Comparison of ENCODE assay signal across 8 cellular contexts in genomic region chr4:26217961-26218676, GRCh38.
A peak's percentile ranks its signal among the peaks of the same experiment; 100 is the strongest.
DNase-seq lines count a peak whose midpoint lies in the region; ATAC-seq and TF ChIP-seq lines count a peak whose summit lies in the region.

No MANE protein-coding gene starts in this region.

- intact Hi-C loops in heart right ventricle (cut with DNase I): no loop called here

- H3K27me3 ChIP-seq in heart right ventricle (peaks cover 0 to 9% (median 5%) of the 10 kb centered on the region in 7 donors), tibial nerve (no peaks in the 10 kb centered on the region)

- no peak for TF ChIP-seq CTCF in heart right ventricle (IDR thresholded peaks at IDR 0.05)
- TF ChIP-seq CTCF in tibial nerve (IDR thresholded peaks at IDR 0.05): no peak

- no peak for TF ChIP-seq POLR2A in tibial nerve (IDR thresholded peaks at IDR 0.05)

- ATAC-seq in GM19463 (IDR thresholded peaks at IDR 0.05; ENCODE audit: unreplicated experiment) (peak; percentile 87), HG03571 (IDR thresholded peaks at IDR 0.05; ENCODE audit: unreplicated experiment) (peak; percentile 76), heart right ventricle (peak in 7 of 8 donors; percentile 51 to 86 (median 75)), HG02970 (IDR thresholded peaks at IDR 0.05; ENCODE audit: low FRiP score, unreplicated experiment) (no peak)

- H3K4me3 ChIP-seq in heart right ventricle: no peak overlapping the region
- peak overlapping the region in 1 of 4 donors; percentile 4 for H3K4me3 ChIP-seq in tibial nerve

- peak in 1 of 2 donors; percentile 51 for TF ChIP-seq EP300 in tibial nerve (IDR thresholded peaks at IDR 0.05)

- H3K9me3 ChIP-seq in heart right ventricle (no peaks in the 10 kb centered on the region), tibial nerve (no peaks in the 10 kb centered on the region)

- 60 to 62% methylated on average over 16 of the region's 16 CpGs for WGBS in heart right ventricle, 2 donors
- 54% methylated on average over 16 of the region's 16 CpGs for WGBS in tibial nerve, 2 donors

- H3K36me3 ChIP-seq in heart right ventricle (no peaks in the 10 kb centered on the region), tibial nerve (no peaks in the 10 kb centered on the region)

- H3K27ac ChIP-seq in heart right ventricle (peak overlapping the region in 4 of 10 donors; percentile 25 to 82 (median 42)), tibial nerve (peak overlapping the region in 2 of 4 donors; percentile 61 to 63)

- DNase-seq in heart right ventricle: peak in 1 of 2 donors; percentile 17
- peak; percentile 15 to 44 for DNase-seq in tibial nerve (ENCODE audit: low spot score in 2 of 2)
- DNase-seq in NCI-H1092 treated with DMSO at 0.1 percent for 48 hours (lab: John Stamatoyannopoulos, UW): no peak
- no peak for DNase-seq in RPMI8226
- no peak for DNase-seq in iPS-NIHi11 (ENCODE audit: low spot score)

- H3K4me1 ChIP-seq in heart right ventricle (peaks cover 0 to 25% (median 0%) of the 10 kb centered on the region in 9 donors), tibial nerve (peaks cover 0 to 19% (median 0%) of the 10 kb centered on the region in 4 donors)

Comparison
In these comparisons a context has a peak if more than half of its experiments do, and no peak if none do; other contexts are left out.
1. DNase-seq: peak in tibial nerve (2 of 2); none in NCI-H1092 treated with DMSO at 0.1 percent for 48 hours (single experiment), RPMI8226 (single experiment) and iPS-NIHi11 (single experiment).